1 cellular context compared by ENCODE assay signal in the genomic region with DNA sequence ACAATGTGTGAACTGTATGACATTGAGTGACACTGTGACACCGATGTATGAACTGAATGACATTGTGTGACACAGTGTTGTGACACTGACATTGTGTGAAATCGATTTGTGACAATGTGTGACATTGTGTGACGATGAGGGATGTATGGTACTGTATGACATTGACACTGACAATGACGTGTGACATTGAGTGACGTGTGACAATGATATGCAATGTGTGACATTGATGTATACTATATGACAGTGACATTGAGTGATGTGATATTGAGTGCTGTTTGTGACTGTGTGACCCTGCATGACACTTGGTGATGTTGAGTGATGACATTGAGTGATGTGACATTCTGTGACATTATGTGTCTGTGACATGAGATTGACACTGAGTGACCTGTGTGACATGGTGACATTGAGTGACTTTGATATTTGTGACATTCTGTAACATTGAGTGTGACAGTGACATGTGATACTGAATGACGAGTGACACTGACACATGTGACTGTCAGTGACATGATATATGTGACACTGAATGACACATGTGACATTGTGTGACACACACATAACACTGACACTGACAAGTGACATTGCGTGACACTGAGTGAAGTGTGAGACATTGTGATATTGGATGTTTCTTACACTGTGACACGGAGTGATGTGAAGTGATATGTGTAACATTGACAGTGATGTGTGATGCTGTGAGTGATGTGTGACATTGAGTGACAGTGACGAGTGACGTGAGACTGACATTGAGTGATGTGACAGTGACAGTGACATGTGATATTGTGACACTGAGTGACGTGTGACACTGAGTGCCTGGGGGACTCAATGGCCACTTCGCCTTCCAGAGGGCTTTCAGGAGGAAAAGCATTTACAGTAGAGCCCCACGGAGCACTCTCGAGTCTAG.
TF ChIP-seq lines count a peak whose summit lies in the region.

No MANE protein-coding gene starts in this region.

TF ChIP-seq in GM12878, 131 proteins besides CTCF, POLR2A, EP300 and RAD21:
- TF ChIP-seq, protein P1, sequence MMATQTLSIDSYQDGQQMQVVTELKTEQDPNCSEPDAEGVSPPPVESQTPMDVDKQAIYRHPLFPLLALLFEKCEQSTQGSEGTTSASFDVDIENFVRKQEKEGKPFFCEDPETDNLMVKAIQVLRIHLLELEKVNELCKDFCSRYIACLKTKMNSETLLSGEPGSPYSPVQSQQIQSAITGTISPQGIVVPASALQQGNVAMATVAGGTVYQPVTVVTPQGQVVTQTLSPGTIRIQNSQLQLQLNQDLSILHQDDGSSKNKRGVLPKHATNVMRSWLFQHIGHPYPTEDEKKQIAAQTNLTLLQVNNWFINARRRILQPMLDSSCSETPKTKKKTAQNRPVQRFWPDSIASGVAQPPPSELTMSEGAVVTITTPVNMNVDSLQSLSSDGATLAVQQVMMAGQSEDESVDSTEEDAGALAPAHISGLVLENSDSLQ (IDR thresholded peaks at IDR 0.05) = peak; percentile 75
- TF ChIP-seq NFIC (IDR thresholded peaks at IDR 0.05; ENCODE audit: low read depth, low read length) = peak; percentile 54; the same call in 1 of the 2 replicates
- TF ChIP-seq TCF3 (IDR thresholded peaks at IDR 0.05; ENCODE audit: borderline replicate concordance, insufficient read depth, low read depth, low read length) = 0 out of 2 replicates have a peak, but pooled peaks have one; percentile 32
- TF ChIP-seq, protein P2, sequence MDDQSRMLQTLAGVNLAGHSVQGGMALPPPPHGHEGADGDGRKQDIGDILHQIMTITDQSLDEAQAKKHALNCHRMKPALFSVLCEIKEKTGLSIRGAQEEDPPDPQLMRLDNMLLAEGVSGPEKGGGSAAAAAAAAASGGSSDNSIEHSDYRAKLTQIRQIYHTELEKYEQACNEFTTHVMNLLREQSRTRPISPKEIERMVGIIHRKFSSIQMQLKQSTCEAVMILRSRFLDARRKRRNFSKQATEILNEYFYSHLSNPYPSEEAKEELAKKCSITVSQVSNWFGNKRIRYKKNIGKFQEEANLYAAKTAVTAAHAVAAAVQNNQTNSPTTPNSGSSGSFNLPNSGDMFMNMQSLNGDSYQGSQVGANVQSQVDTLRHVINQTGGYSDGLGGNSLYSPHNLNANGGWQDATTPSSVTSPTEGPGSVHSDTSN (IDR thresholded peaks at IDR 0.05; ENCODE audit: insufficient replicate concordance, low read depth, low read length) = peak; percentile 85
- no peak for TF ChIP-seq ESRRA (IDR thresholded peaks at IDR 0.05; ENCODE audit: low read length)
- TF ChIP-seq MEF2A (IDR thresholded peaks at IDR 0.05; ENCODE audit: insufficient read depth, low read depth, low read length) = no peak
- TF ChIP-seq, protein P3, sequence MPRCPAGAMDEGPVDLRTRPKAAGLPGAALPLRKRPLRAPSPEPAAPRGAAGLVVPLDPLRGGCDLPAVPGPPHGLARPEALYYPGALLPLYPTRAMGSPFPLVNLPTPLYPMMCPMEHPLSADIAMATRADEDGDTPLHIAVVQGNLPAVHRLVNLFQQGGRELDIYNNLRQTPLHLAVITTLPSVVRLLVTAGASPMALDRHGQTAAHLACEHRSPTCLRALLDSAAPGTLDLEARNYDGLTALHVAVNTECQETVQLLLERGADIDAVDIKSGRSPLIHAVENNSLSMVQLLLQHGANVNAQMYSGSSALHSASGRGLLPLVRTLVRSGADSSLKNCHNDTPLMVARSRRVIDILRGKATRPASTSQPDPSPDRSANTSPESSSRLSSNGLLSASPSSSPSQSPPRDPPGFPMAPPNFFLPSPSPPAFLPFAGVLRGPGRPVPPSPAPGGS (IDR thresholded peaks at IDR 0.05; ENCODE audit: borderline replicate concordance, insufficient read depth, low read depth, low read length, poor library complexity, severe bottlenecking) = peak; percentile 87
